Comparison of ENCODE assay signal across 8 cellular contexts in genomic region chr6:131029661-131030297, GRCh38. TPM values are rescaled to one million over a fixed set of nuclear protein-coding genes. Genes with fewer than 3 reads are reported as not detected.
DNase-seq lines count a peak whose midpoint lies in the region; ATAC-seq and TF ChIP-seq lines count a peak whose summit lies in the region.

No MANE protein-coding gene starts in this region.

- no peak overlapping the region for H3K9ac ChIP-seq in HUES48 (ENCODE audit: low read depth, low read length)

- H3K9me3 Mint-ChIP-seq in activated CD4-positive, alpha-beta memory T cell treated with anti-CD3 and anti-CD28 coated beads, Interleukin-2, amount 10 ng/mL, durations not matched to agents 7 days and 5 days = no peaks in the 10 kb centered on the region
- no peaks in the 10 kb centered on the region for H3K9me3 Mint-ChIP-seq in activated T-helper 1 cell treated with anti-CD3 and anti-CD28 coated beads, Interleukin-12 subunit alpha, Interleukin-12 subunit beta, Interleukin-2, Interleukin-4 antibody, amounts not matched to agents 30 ng/mL and 10 ng/mL and 1 ng/mL, durations not matched to agents 14 hours and 24 hours and 36 hours
- H3K9me3 Mint-ChIP-seq in activated naive CD4-positive, alpha-beta T cell treated with anti-CD3 and anti-CD28 coated beads for 36 hours = no peaks in the 10 kb centered on the region

- no peak for TF ChIP-seq CTCF in GM10248 (IDR thresholded peaks at IDR 0.05; ENCODE audit: control extremely low read depth, extremely low read depth, low read depth, missing control alignments)
- no peak for TF ChIP-seq CTCF in hepatocyte (IDR thresholded peaks at IDR 0.05; ENCODE audit: poor library complexity)

- DNase-seq in GM10248 (ENCODE audit: extremely low spot score) = peak; percentile 31
- DNase-seq in hepatocyte (ENCODE audit: low spot score) = no peak
- no peak for DNase-seq in activated CD4-positive, alpha-beta memory T cell treated with anti-CD3 and anti-CD28 coated beads, Interleukin-2, amount 10 ng/mL, durations not matched to agents 7 days and 5 days
- DNase-seq in COR-L47 (lab: John Stamatoyannopoulos, UW) = no peak
- DNase-seq in activated T-helper 1 cell treated with anti-CD3 and anti-CD28 coated beads, Interleukin-12 subunit alpha, Interleukin-12 subunit beta, Interleukin-2, Interleukin-4 antibody, amounts not matched to agents 30 ng/mL and 10 ng/mL and 1 ng/mL, durations not matched to agents 14 hours and 24 hours and 36 hours (ENCODE audit: low spot score) = no peak
- DNase-seq in activated naive CD4-positive, alpha-beta T cell treated with anti-CD3 and anti-CD28 coated beads for 36 hours = no peak

- H2AFZ ChIP-seq in hepatocyte = peak overlapping the region; percentile 47

- peak; percentile 98 for ATAC-seq in GM21723 (IDR thresholded peaks at IDR 0.05; ENCODE audit: unreplicated experiment)

- CTCF ChIA-PET in GM10248 (lab: Yijun Ruan, JAX) = interaction anchor here (1.5 kb wide), 1 partner anchor 85 kb away, joined by 3 read pairs; no protein-coding TSS in a partner anchor
- CTCF ChIA-PET in activated CD4-positive, alpha-beta memory T cell treated with anti-CD3 and anti-CD28 coated beads, Interleukin-2, amount 10 ng/mL, durations not matched to agents 7 days and 5 days (lab: Charles Lee) = no interaction called here
- CTCF ChIA-PET in activated naive CD4-positive, alpha-beta T cell treated with anti-CD3 and anti-CD28 coated beads for 36 hours (lab: Charles Lee) = no interaction called here

- H3K79me2 ChIP-seq in hepatocyte = peaks cover 86% of the 10 kb centered on the region

- H3K27ac ChIP-seq in HUES48 (ENCODE audit: low read depth, low read length) (peak overlapping the region; percentile 65), hepatocyte (peak overlapping the region; percentile 45)

- intact Hi-C loops in activated T-helper 1 cell treated with anti-CD3 and anti-CD28 coated beads, Interleukin-12 subunit alpha, Interleukin-12 subunit beta, Interleukin-2, Interleukin-4 antibody, amounts not matched to agents 30 ng/mL and 10 ng/mL and 1 ng/mL, durations not matched to agents 14 hours and 24 hours and 36 hours (cut with micrococcal nuclease) = no loop called here
- intact Hi-C loops in activated naive CD4-positive, alpha-beta T cell treated with anti-CD3 and anti-CD28 coated beads for 36 hours (cut with micrococcal nuclease) = no loop called here

- H3K9me3 ChIP-seq in HUES48 (ENCODE audit: control insufficient read depth, insufficient read depth, low read length) = no peaks in the 10 kb centered on the region
- H3K9me3 ChIP-seq in hepatocyte (ENCODE audit: low read depth) = no peaks in the 10 kb centered on the region

- POLR2A ChIA-PET in GM10248 (lab: Yijun Ruan, JAX) = interaction anchor here (0.7 kb wide), 1 partner anchor 510 kb away, joined by 6 read pairs; no protein-coding TSS in a partner anchor
- POLR2A ChIA-PET in activated CD4-positive, alpha-beta memory T cell treated with anti-CD3 and anti-CD28 coated beads, Interleukin-2, amount 10 ng/mL, durations not matched to agents 7 days and 5 days (lab: Charles Lee) = no interaction called here

- H3K36me3 ChIP-seq in HUES48 (ENCODE audit: control insufficient read depth, insufficient read depth, low read length) = no peaks in the 10 kb centered on the region
- H3K36me3 ChIP-seq in hepatocyte (replicated peaks; ENCODE audit: insufficient read depth, low read depth) = no peaks in the 10 kb centered on the region

- H3K27ac Mint-ChIP-seq in activated CD4-positive, alpha-beta memory T cell treated with anti-CD3 and anti-CD28 coated beads, Interleukin-2, amount 10 ng/mL, durations not matched to agents 7 days and 5 days = no peak overlapping the region
- H3K27ac Mint-ChIP-seq in activated T-helper 1 cell treated with anti-CD3 and anti-CD28 coated beads, Interleukin-12 subunit alpha, Interleukin-12 subunit beta, Interleukin-2, Interleukin-4 antibody, amounts not matched to agents 30 ng/mL and 10 ng/mL and 1 ng/mL, durations not matched to agents 14 hours and 24 hours and 36 hours = no peak overlapping the region
- no peak overlapping the region for H3K27ac Mint-ChIP-seq in activated naive CD4-positive, alpha-beta T cell treated with anti-CD3 and anti-CD28 coated beads for 36 hours

- H3K4me1 ChIP-seq in HUES48 (ENCODE audit: control insufficient read depth, insufficient read depth, low read length) (peaks cover 13% of the 10 kb centered on the region), hepatocyte (ENCODE audit: insufficient read depth) (peaks cover 8% of the 10 kb centered on the region)

- H3K9me2 ChIP-seq in hepatocyte (replicated peaks; ENCODE audit: insufficient read depth) = no peaks in the 10 kb centered on the region

- H3K36me3 Mint-ChIP-seq in activated CD4-positive, alpha-beta memory T cell treated with anti-CD3 and anti-CD28 coated beads, Interleukin-2, amount 10 ng/mL, durations not matched to agents 7 days and 5 days (ENCODE audit: low read depth) = no peaks in the 10 kb centered on the region
- H3K36me3 Mint-ChIP-seq in activated T-helper 1 cell treated with anti-CD3 and anti-CD28 coated beads, Interleukin-12 subunit alpha, Interleukin-12 subunit beta, Interleukin-2, Interleukin-4 antibody, amounts not matched to agents 30 ng/mL and 10 ng/mL and 1 ng/mL, durations not matched to agents 14 hours and 24 hours and 36 hours (ENCODE audit: low read depth) = no peaks in the 10 kb centered on the region
- no peaks in the 10 kb centered on the region for H3K36me3 Mint-ChIP-seq in activated naive CD4-positive, alpha-beta T cell treated with anti-CD3 and anti-CD28 coated beads for 36 hours (ENCODE audit: low read depth)

- no peaks in the 10 kb centered on the region for H3K27me3 ChIP-seq in HUES48 (ENCODE audit: control insufficient read depth, insufficient read depth, low read length)
- no peaks in the 10 kb centered on the region for H3K27me3 ChIP-seq in hepatocyte

- no peaks in the 10 kb centered on the region for H3K27me3 Mint-ChIP-seq in activated CD4-positive, alpha-beta memory T cell treated with anti-CD3 and anti-CD28 coated beads, Interleukin-2, amount 10 ng/mL, durations not matched to agents 7 days and 5 days
- H3K27me3 Mint-ChIP-seq in activated T-helper 1 cell treated with anti-CD3 and anti-CD28 coated beads, Interleukin-12 subunit alpha, Interleukin-12 subunit beta, Interleukin-2, Interleukin-4 antibody, amounts not matched to agents 30 ng/mL and 10 ng/mL and 1 ng/mL, durations not matched to agents 14 hours and 24 hours and 36 hours (ENCODE audit: insufficient read depth) = peaks cover 2% of the 10 kb centered on the region
- no peaks in the 10 kb centered on the region for H3K27me3 Mint-ChIP-seq in activated naive CD4-positive, alpha-beta T cell treated with anti-CD3 and anti-CD28 coated beads for 36 hours (ENCODE audit: low read depth)

- H3K4me3 ChIP-seq in HUES48 (ENCODE audit: low read depth, low read length) (no peak overlapping the region), hepatocyte (no peak overlapping the region)

- no peaks in the 10 kb centered on the region for H4K20me1 ChIP-seq in hepatocyte (ENCODE audit: insufficient read depth, poor library complexity, severe bottlenecking)

- WGBS in hepatocyte (ENCODE audit: low lambda C conversion rate, missing lambda C conversion rate) = 44% methylated on average over 6 of the region's 6 CpGs

- H3K4me3 Mint-ChIP-seq in activated CD4-positive, alpha-beta memory T cell treated with anti-CD3 and anti-CD28 coated beads, Interleukin-2, amount 10 ng/mL, durations not matched to agents 7 days and 5 days = no peak overlapping the region
- no peak overlapping the region for H3K4me3 Mint-ChIP-seq in activated T-helper 1 cell treated with anti-CD3 and anti-CD28 coated beads, Interleukin-12 subunit alpha, Interleukin-12 subunit beta, Interleukin-2, Interleukin-4 antibody, amounts not matched to agents 30 ng/mL and 10 ng/mL and 1 ng/mL, durations not matched to agents 14 hours and 24 hours and 36 hours
- no peak overlapping the region for H3K4me3 Mint-ChIP-seq in activated naive CD4-positive, alpha-beta T cell treated with anti-CD3 and anti-CD28 coated beads for 36 hours

- H3K4me2 ChIP-seq in hepatocyte = peak overlapping the region; percentile 52

- H3K4me1 Mint-ChIP-seq in activated CD4-positive, alpha-beta memory T cell treated with anti-CD3 and anti-CD28 coated beads, Interleukin-2, amount 10 ng/mL, durations not matched to agents 7 days and 5 days = no peaks in the 10 kb centered on the region
- H3K4me1 Mint-ChIP-seq in activated T-helper 1 cell treated with anti-CD3 and anti-CD28 coated beads, Interleukin-12 subunit alpha, Interleukin-12 subunit beta, Interleukin-2, Interleukin-4 antibody, amounts not matched to agents 30 ng/mL and 10 ng/mL and 1 ng/mL, durations not matched to agents 14 hours and 24 hours and 36 hours (ENCODE audit: low read depth) = peaks cover 4% of the 10 kb centered on the region
- H3K4me1 Mint-ChIP-seq in activated naive CD4-positive, alpha-beta T cell treated with anti-CD3 and anti-CD28 coated beads for 36 hours (ENCODE audit: low read depth) = peaks cover 3% of the 10 kb centered on the region

RNA-seq across cellular contexts. Expression of gene EPB41L2, which starts 33.3 kb away (rescaled TPM):
- 35.8 and 45.5 TPM in 2 replicates for total RNA-seq in hepatocyte
- polyA plus RNA-seq in hepatocyte = 21.6 and 27.4 TPM in 2 replicates
- total RNA-seq in activated CD4-positive, alpha-beta memory T cell treated with anti-CD3 and anti-CD28 coated beads, Interleukin-2, amount 10 ng/mL, durations not matched to agents 7 days and 5 days = 10 to 100 TPM; 24.8 to 25.6 TPM
- 17.7 and 18.7 TPM in 2 replicates for total RNA-seq in activated T-helper 1 cell treated with anti-CD3 and anti-CD28 coated beads, Interleukin-12 subunit alpha, Interleukin-12 subunit beta, Interleukin-2, Interleukin-4 antibody, amounts not matched to agents 30 ng/mL and 10 ng/mL and 1 ng/mL, durations not matched to agents 14 hours and 24 hours and 36 hours
- total RNA-seq in activated naive CD4-positive, alpha-beta T cell treated with anti-CD3 and anti-CD28 coated beads for 36 hours = 10 to 100 TPM; 33.5 to 37.7 TPM
